In the genomic region with DNA sequence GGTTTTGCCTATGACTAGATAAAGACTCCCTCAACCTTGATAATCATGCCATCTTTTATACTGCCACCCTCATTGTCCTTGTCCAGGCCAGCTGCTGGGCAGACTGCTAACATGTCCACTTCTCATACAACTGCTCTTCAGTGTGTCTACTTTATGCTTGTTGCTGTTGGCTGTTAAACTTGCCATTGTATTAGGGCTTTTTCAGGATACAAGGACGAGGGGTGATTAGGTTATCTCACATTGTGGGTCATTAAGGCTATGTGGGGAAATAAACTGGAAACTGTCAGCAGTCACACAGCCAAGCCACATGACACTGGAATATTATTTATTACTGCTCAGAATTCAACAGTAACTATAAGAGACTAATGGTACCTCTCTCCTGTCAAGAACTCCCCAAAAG, we compare ENCODE assay signal across 22 cellular contexts.
"Had no signal": no experiment of that assay in that cellular context is flagged by ENCODE, and none has a peak within 500 bp of the region (broad histone marks: within the 10 kb centered on the region; RNA-seq: fewer than 3 reads in every experiment).

No MANE protein-coding gene starts in this region.

- H2AFZ ChIP-seq: hepatocyte, neural progenitor cell, parathyroid adenoma had no signal

- DNase-seq: heart right ventricle; left ventricle myocardium superior; mesendoderm; naive B cell; natural killer cell; nephron progenitor cell; occipital lobe; psoas muscle; stimulated activated CD4-positive, alpha-beta T cell treated with anti-CD3 and anti-CD28 coated beads, Interleukin-4, amount 100 ng/mL, for 24 hours; stimulated activated naive CD4-positive, alpha-beta T cell had no signal

- H3K79me2 ChIP-seq: hepatocyte, parathyroid adenoma had no signal

- H3K9ac ChIP-seq: neural progenitor cell, parathyroid adenoma had no signal

- H3K4me2 ChIP-seq: hepatocyte, neural progenitor cell had no signal

- H3K9me3 ChIP-seq: heart right ventricle, neutrophil, psoas muscle, right atrium auricular region, tibial nerve, vagina had no signal

- FAIRE-seq: keratinocyte had no signal

- H3K4me1 ChIP-seq: neural progenitor cell, parathyroid adenoma had no signal

- ATAC-seq: heart right ventricle; left ventricle myocardium superior; natural killer cell; psoas muscle; sciatic nerve; stimulated activated effector memory CD8-positive, alpha-beta T cell treated with anti-CD3 and anti-CD28 coated beads, Interleukin-12 subunit alpha, Interleukin-12 subunit beta, amount 100 ng/mL, for 72 hours had no signal

- H3K36me3 ChIP-seq: neural progenitor cell, neutrophil, vagina had no signal

- H3K4me3 ChIP-seq: heart right ventricle, hepatocyte, lung, neural progenitor cell, psoas muscle, right atrium auricular region, skin epidermis, tibial nerve, vagina had no signal

- H3K27me3 ChIP-seq: heart right ventricle, hepatocyte, neural progenitor cell, right atrium auricular region, tibial nerve, vagina had no signal

- H3K27ac ChIP-seq: hepatocyte, neural progenitor cell, neutrophil, parathyroid adenoma, psoas muscle, right atrium auricular region, tibial nerve, vagina had no signal
